ENCODE assay signal across 8 cellular contexts in the genomic region with DNA sequence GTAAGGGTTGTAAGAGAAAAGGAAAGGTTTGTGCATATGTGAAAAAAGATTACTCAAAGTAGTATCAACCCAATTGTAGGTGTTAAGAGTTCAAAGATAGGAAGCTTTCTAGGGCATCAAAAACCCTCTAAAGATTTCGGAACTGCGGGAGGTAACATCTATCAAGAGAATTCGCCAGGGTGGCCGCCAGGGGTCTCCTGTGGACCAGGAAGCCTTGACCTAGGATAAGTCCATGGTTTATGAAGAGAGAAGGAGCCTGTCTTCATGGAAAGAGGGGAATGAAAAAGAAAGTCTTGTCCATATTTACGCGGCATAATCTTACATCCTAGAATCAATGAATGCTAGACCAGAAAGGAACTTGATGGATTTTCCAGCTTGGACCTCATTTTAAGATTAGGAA.
DNase-seq lines count a peak whose midpoint lies in the region; ATAC-seq and TF ChIP-seq lines count a peak whose summit lies in the region.

No MANE protein-coding gene starts in this region.

- TF ChIP-seq POLR2A in lower leg skin (IDR thresholded peaks at IDR 0.05) = no peak

- H3K27me3 Mint-ChIP-seq in brain = peaks cover 5% of the 10 kb centered on the region

- no peaks in the 10 kb centered on the region for H3K36me3 ChIP-seq in HEK293 (ENCODE audit: control insufficient read depth in 2 of 2, insufficient read depth in 1 of 2, low read length in 2 of 2)

- intact Hi-C loops in lower leg skin (cut with DNase I; ENCODE audit: low total_unique reads) = no loop called here

- no peak overlapping the region for H3K27ac Mint-ChIP-seq in brain

- no peaks in the 10 kb centered on the region for H3K36me3 Mint-ChIP-seq in brain

- no peak overlapping the region for H3K27ac ChIP-seq in HEK293 (ENCODE audit: extremely low read depth, low read depth, low read length)

- CTCF ChIA-PET in HEK293 (lab: Yijun Ruan, JAX) = interaction anchor here (0.6 to 1.6 kb wide), 19 partner anchors 10 to 722 kb away, joined by 3 to 9 read pairs (median 4); no protein-coding TSS in a partner anchor

- POLR2A ChIA-PET in HEK293 (lab: Yijun Ruan, JAX) = no interaction called here

- DNase-seq in GM03348 (ENCODE audit: low spot score) (peak; percentile 51), NOMO-1 treated with dmso at 0.1 percent for 144 hours (lab: John Stamatoyannopoulos, UW; ENCODE audit: unreplicated experiment) (peak; percentile 31), lower leg skin (ENCODE audit: low spot score in 2 of 2) (peak; percentile 21 to 88), NCI-H2081 treated with DMSO at 0.1 percent for 48 hours (lab: John Stamatoyannopoulos, UW) (no peak), DMS79 treated with DMSO at 0.1 percent for 48 hours (lab: John Stamatoyannopoulos, UW) (no peak)

- H3K4me3 ChIP-seq in HEK293 (ENCODE audit: low read depth, low read length) (no peak overlapping the region), lower leg skin (ENCODE audit: low read depth, poor library complexity, severe bottlenecking) (no peak overlapping the region)

- TF ChIP-seq CTCF in HEK293 (tag by site-specific recombination; IDR thresholded peaks at IDR 0.05) (no peak; the same call in 1 of the 2 replicates), brain (conservative IDR thresholded peaks at IDR 0.05) (peak; percentile 58 to 75), lower leg skin (IDR thresholded peaks at IDR 0.05) (no peak)

- 29 to 40% methylated on average over 6 of the region's 6 CpGs for WGBS in lower leg skin, 2 donors

- no peak overlapping the region for H3K4me3 Mint-ChIP-seq in brain

- H3K4me1 ChIP-seq in HEK293 (ENCODE audit: control insufficient read depth, insufficient read depth, low read length) = peaks cover 5% of the 10 kb centered on the region; the same call in 1 of the 2 replicates

- no peak for ATAC-seq in HG03565 (IDR thresholded peaks at IDR 0.05; ENCODE audit: unreplicated experiment)

- no peaks in the 10 kb centered on the region for H3K9me3 Mint-ChIP-seq in brain

- H3K9me3 ChIP-seq in HEK293 (ENCODE audit: control insufficient read depth, insufficient read depth, low read depth, low read length) = no peaks in the 10 kb centered on the region

- peaks cover 12% of the 10 kb centered on the region for H3K4me1 Mint-ChIP-seq in brain

TF ChIP-seq in HEK293, 187 proteins besides CTCF, POLR2A, EP300 and RAD21:
- no peak for TF ChIP-seq KLF16 (tag by site-specific recombination; IDR thresholded peaks at IDR 0.05)
- TF ChIP-seq ZNF777 (tag by site-specific recombination; IDR thresholded peaks at IDR 0.05; ENCODE audit: borderline replicate concordance) = no peak
- TF ChIP-seq ZNF654 (tag by site-specific recombination; IDR thresholded peaks at IDR 0.05; ENCODE audit: low read depth) = peak; percentile 30
- TF ChIP-seq, protein P1, sequence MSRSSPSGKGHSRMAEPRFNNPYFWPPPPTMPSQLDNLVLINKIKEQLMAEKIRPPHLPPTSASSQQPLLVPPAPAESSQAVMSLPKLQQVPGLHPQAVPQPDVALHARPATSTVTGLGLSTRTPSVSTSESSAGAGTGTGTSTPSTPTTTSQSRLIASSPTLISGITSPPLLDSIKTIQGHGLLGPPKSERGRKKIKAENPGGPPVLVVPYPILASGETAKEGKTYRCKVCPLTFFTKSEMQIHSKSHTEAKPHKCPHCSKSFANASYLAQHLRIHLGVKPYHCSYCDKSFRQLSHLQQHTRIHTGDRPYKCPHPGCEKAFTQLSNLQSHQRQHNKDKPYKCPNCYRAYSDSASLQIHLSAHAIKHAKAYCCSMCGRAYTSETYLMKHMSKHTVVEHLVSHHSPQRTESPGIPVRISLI (tag by site-specific recombination; IDR thresholded peaks at IDR 0.05) = no peak
- TF ChIP-seq ZNF354C (tag by site-specific recombination; IDR thresholded peaks at IDR 0.05; ENCODE audit: borderline replicate concordance, low read depth) = no peak
- TF ChIP-seq MZF1 (tag by site-specific recombination; IDR thresholded peaks at IDR 0.05; ENCODE audit: borderline replicate concordance) = no peak
- no peak for TF ChIP-seq ZNF768 (tag by site-specific recombination; IDR thresholded peaks at IDR 0.05)
- TF ChIP-seq ZNF707 (tag by site-specific recombination; IDR thresholded peaks at IDR 0.05) = no peak

Comparison
In these comparisons a context has a peak if more than half of its experiments do, and no peak if none do; other contexts are left out.
1. DNase-seq: peak in GM03348 (single experiment), NOMO-1 treated with dmso at 0.1 percent for 144 hours (single experiment) and lower leg skin (2 of 2); none in NCI-H2081 treated with DMSO at 0.1 percent for 48 hours (single experiment) and DMS79 treated with DMSO at 0.1 percent for 48 hours (single experiment).
2. CTCF ChIP-seq: peak in brain (2 of 2); none in HEK293 (single experiment) and lower leg skin (0 of 3).